ENCODE assay signal across 8 cellular contexts in genomic region chr5:6711409-6712135, GRCh38. TPM values are rescaled to one million over a fixed set of nuclear protein-coding genes. Genes with fewer than 3 reads are reported as not detected.
DNase-seq lines count a peak whose midpoint lies in the region; ATAC-seq and TF ChIP-seq lines count a peak whose summit lies in the region.

No MANE protein-coding gene starts in this region.

- TF ChIP-seq CTCF in GM12874 (IDR thresholded peaks at IDR 0.05; ENCODE audit: insufficient read depth, low read depth, low read length), result 0 out of 2 replicates have a peak, but pooled peaks have one; percentile 13
- TF ChIP-seq CTCF in NB4 (IDR thresholded peaks at IDR 0.05; ENCODE audit: low read depth, low read length), result no peak
- TF ChIP-seq CTCF in endothelial cell (IDR thresholded peaks at IDR 0.05; ENCODE audit: unreplicated experiment), result no peak
- no peak for TF ChIP-seq CTCF in progenitor cell of endocrine pancreas (IDR thresholded peaks at IDR 0.05; ENCODE audit: unreplicated experiment)
- TF ChIP-seq CTCF in omental fat pad (IDR thresholded peaks at IDR 0.05), result no peak

- peaks cover 17% of the 10 kb centered on the region for H3K4me1 Mint-ChIP-seq in endothelial cell (ENCODE audit: unreplicated experiment)
- peaks cover 23% of the 10 kb centered on the region for H3K4me1 Mint-ChIP-seq in progenitor cell of endocrine pancreas (ENCODE audit: low read depth)

- ATAC-seq in omental fat pad (ENCODE audit: low FRiP score), result no peak
- ATAC-seq in GM21367 (IDR thresholded peaks at IDR 0.05; ENCODE audit: unreplicated experiment), result no peak

- peak overlapping the region; percentile 71 for H3K4me3 ChIP-seq in NB4 (ENCODE audit: low read depth, low read length)

- DNase-seq in NB4 (ENCODE audit: low read depth) (no peak), endothelial cell (ENCODE audit: low spot score) (no peak), progenitor cell of endocrine pancreas (ENCODE audit: low spot score, unreplicated experiment) (no peak), omental fat pad (ENCODE audit: low spot score) (no peak), hippocampal formation (lab: John Stamatoyannopoulos, UW) (no peak), NCI-H2029 treated with DMSO at 0.1 percent for 48 hours (lab: John Stamatoyannopoulos, UW) (no peak)

- H3K36me3 Mint-ChIP-seq in endothelial cell (ENCODE audit: low read depth, unreplicated experiment), result no peaks in the 10 kb centered on the region
- H3K36me3 Mint-ChIP-seq in progenitor cell of endocrine pancreas (ENCODE audit: insufficient read depth), result no peaks in the 10 kb centered on the region

- H3K9me3 Mint-ChIP-seq in endothelial cell (ENCODE audit: unreplicated experiment), result no peaks in the 10 kb centered on the region
- no peaks in the 10 kb centered on the region for H3K9me3 Mint-ChIP-seq in progenitor cell of endocrine pancreas (ENCODE audit: low read depth)

- peaks cover 18% of the 10 kb centered on the region for H3K27me3 Mint-ChIP-seq in endothelial cell (ENCODE audit: unreplicated experiment)
- H3K27me3 Mint-ChIP-seq in progenitor cell of endocrine pancreas, result peaks cover 7% of the 10 kb centered on the region

- peak overlapping the region; percentile 91 for H3K4me3 Mint-ChIP-seq in endothelial cell (ENCODE audit: unreplicated experiment)
- H3K4me3 Mint-ChIP-seq in progenitor cell of endocrine pancreas (ENCODE audit: low read depth), result peak overlapping the region; percentile 85

- no peak overlapping the region for H3K27ac Mint-ChIP-seq in endothelial cell (ENCODE audit: unreplicated experiment)
- H3K27ac Mint-ChIP-seq in progenitor cell of endocrine pancreas, result peak overlapping the region; percentile 92

- no peak for TF ChIP-seq POLR2A in NB4 (IDR thresholded peaks at IDR 0.05; ENCODE audit: extremely low read depth, insufficient read length)

RNA-seq across cellular contexts. Expression of gene TENT4A, which starts 1.7 kb away (rescaled TPM):
- total RNA-seq in endothelial cell (ENCODE audit: unreplicated experiment) (24.7 TPM), progenitor cell of endocrine pancreas (30.0 and 31.8 TPM in 2 replicates), omental fat pad (10 to 100 TPM; 25.1 to 40.1 (median 31.1) TPM)
